In the genomic region with DNA sequence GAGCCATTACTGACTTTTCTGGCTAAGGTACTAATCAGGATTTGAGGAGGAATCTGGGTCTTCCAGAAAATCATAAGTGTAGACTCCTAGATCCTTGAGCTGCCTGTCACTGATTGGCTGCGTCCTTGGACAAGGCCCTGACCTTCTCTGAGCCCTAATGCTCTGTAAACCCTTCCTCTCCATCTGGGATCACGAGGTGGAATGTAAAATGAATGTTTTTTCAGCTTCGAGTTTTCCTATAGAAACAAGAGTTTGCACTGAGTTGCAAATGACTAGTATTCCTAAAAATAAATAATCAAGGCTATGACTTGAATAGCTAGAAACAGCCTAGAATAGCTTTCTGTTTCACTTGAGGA, we compare ENCODE assay signal across 9 cellular contexts. TPM values are rescaled to one million over a fixed set of nuclear protein-coding genes. Genes with fewer than 3 reads are reported as not detected.
DNase-seq lines count a peak whose midpoint lies in the region; ATAC-seq and TF ChIP-seq lines count a peak whose summit lies in the region.
"Had no signal": no experiment of that assay in that cellular context is flagged by ENCODE, and none has a peak within 500 bp of the region (broad histone marks: within the 10 kb centered on the region; RNA-seq: fewer than 3 reads in every experiment).

No MANE protein-coding gene starts in this region.

- H3K9me3 ChIP-seq in heart right ventricle (no peaks in the 10 kb centered on the region), ascending aorta (no peaks in the 10 kb centered on the region), muscle layer of colon (ENCODE audit: low read length) (no peaks in the 10 kb centered on the region)

- intact Hi-C loops in heart right ventricle (cut with DNase I) (loop anchor here in 6 of 10 donors (5.0 to 10.0 kb wide), 3 partner anchors 36 to 149 kb away; partner anchors contain the start of genes SDHD (in 2 of the 6) and TIMM8B (in 2 of the 6)), left ventricle myocardium superior (cut with micrococcal nuclease) (no loop called here), ascending aorta (cut with DNase I) (no loop called here)

- no peaks in the 10 kb centered on the region for H3K27me3 ChIP-seq in heart right ventricle
- no peaks in the 10 kb centered on the region for H3K27me3 ChIP-seq in ascending aorta
- H3K27me3 ChIP-seq in muscle layer of colon (ENCODE audit: control insufficient read depth in 1 of 2, insufficient read depth in 2 of 2, low read length in 2 of 2) = no peaks in the 10 kb centered on the region

- peak overlapping the region in 5 of 10 donors; percentile 58 to 77 (median 73) for H3K4me3 ChIP-seq in heart right ventricle
- peak overlapping the region; percentile 85 to 86 for H3K4me3 ChIP-seq in ascending aorta
- H3K4me3 ChIP-seq in muscle layer of colon (ENCODE audit: low read depth in 1 of 2, low read length in 2 of 2) = peak overlapping the region in 1 of 2 donors; percentile 78
- no peak overlapping the region for H3K4me3 ChIP-seq in urinary bladder (ENCODE audit: low read depth, low read length)

- TF ChIP-seq CTCF in heart right ventricle (IDR thresholded peaks at IDR 0.05) = no peak
- no peak for TF ChIP-seq CTCF in ascending aorta (IDR thresholded peaks at IDR 0.05)

- H3K36me3 ChIP-seq in heart right ventricle (no peaks in the 10 kb centered on the region), ascending aorta (no peaks in the 10 kb centered on the region), muscle layer of colon (ENCODE audit: insufficient read depth, low read length) (no peaks in the 10 kb centered on the region), urinary bladder (ENCODE audit: insufficient read depth) (no peaks in the 10 kb centered on the region)

- peak overlapping the region in 9 of 10 donors; percentile 58 to 84 (median 73) for H3K27ac ChIP-seq in heart right ventricle
- H3K27ac ChIP-seq in ascending aorta = peak overlapping the region; percentile 91 to 92
- H3K27ac ChIP-seq in muscle layer of colon (ENCODE audit: low read depth, low read length) = peak overlapping the region; percentile 79
- H3K27ac ChIP-seq in urinary bladder (ENCODE audit: low read depth) = peak overlapping the region; percentile 11

- peak overlapping the region; percentile 55 for H3K9ac ChIP-seq in muscle layer of colon (ENCODE audit: low read length)

- DNase-seq in heart right ventricle (no peak), left ventricle myocardium superior (no peak), ascending aorta (ENCODE audit: low spot score in 2 of 2) (no peak), DMS114 treated with DMSO at 0.1 percent for 48 hours (lab: John Stamatoyannopoulos, UW; ENCODE audit: unreplicated experiment) (no peak)
- no peak for DNase-seq in stimulated activated CD4-positive, alpha-beta T cell treated with anti-CD3 and anti-CD28 coated beads, Interleukin-2, amount 100 ng/mL, for 24 hours

- peaks cover 2 to 62% (median 43%) of the 10 kb centered on the region in 9 donors for H3K4me1 ChIP-seq in heart right ventricle
- peaks cover 6 to 27% of the 10 kb centered on the region in 2 donors for H3K4me1 ChIP-seq in ascending aorta
- H3K4me1 ChIP-seq in muscle layer of colon (ENCODE audit: insufficient read depth, low read length) = peaks cover 42% of the 10 kb centered on the region
- H3K4me1 ChIP-seq in urinary bladder (ENCODE audit: insufficient read depth) = peaks cover 5% of the 10 kb centered on the region

- 32 to 34% methylated on average over 3 of the region's 3 CpGs for WGBS in heart right ventricle, 2 donors
- WGBS in urinary bladder = 35% methylated on average over 3 of the region's 3 CpGs

- ATAC-seq in heart right ventricle (no peak), left ventricle myocardium superior (no peak), GM21381 (IDR thresholded peaks at IDR 0.05; ENCODE audit: unreplicated experiment) (no peak)

RNA-seq across cellular contexts. Expression of gene DIXDC1, which starts 1.1 kb away (rescaled TPM):
- total RNA-seq in heart right ventricle (10 to 100 TPM in 9 of 10 donors, 1 to 10 TPM in 1; 5.6 to 36.8 (median 28.6) TPM), left ventricle myocardium superior (19.6 TPM), ascending aorta (48.9 TPM), urinary bladder (69.4 TPM)
- polyA plus RNA-seq in heart right ventricle (1 to 10 TPM; 4.7 to 5.6 TPM), urinary bladder (60.5 TPM)

RNA-seq across cellular contexts. Expression of gene C11orf52, which starts 17.3 kb away (rescaled TPM):
- total RNA-seq in heart right ventricle (1 to 10 TPM in 8 of 10 donors, under 1 TPM in 2; 0.48 to 4.1 (median 1.6) TPM), left ventricle myocardium superior (1.0 TPM), ascending aorta (not detected), urinary bladder (2.7 TPM)
- polyA plus RNA-seq in heart right ventricle (1 to 10 TPM; 3.0 to 3.2 TPM), urinary bladder (2.4 TPM)

RNA-seq across cellular contexts. Expression of gene HSPB2, which starts 23.5 kb away (rescaled TPM):
- total RNA-seq in heart right ventricle = 10 to 100 TPM; 18.9 to 65.4 (median 29.1) TPM
- polyA plus RNA-seq in heart right ventricle = 100 to 1,000 TPM in 1 of 2 donors, 10 to 100 TPM in 1; 37.7 to 136 TPM
- 37.0 TPM for total RNA-seq in left ventricle myocardium superior
- not detected for total RNA-seq in ascending aorta
- 1.6 TPM for total RNA-seq in urinary bladder
- 10.6 TPM for polyA plus RNA-seq in urinary bladder
- total RNA-seq: epithelial cell of proximal tubule had no signal

RNA-seq across cellular contexts. Expression of gene CRYAB, which starts 24.5 kb away (rescaled TPM):
- total RNA-seq in heart right ventricle (over 10,000 TPM in 2 of 10 donors, 1,000 to 10,000 TPM in 8; 7,877 to 10,608 (median 8,590) TPM), left ventricle myocardium superior (6,681 TPM), ascending aorta (288 TPM), urinary bladder (21.3 TPM)
- polyA plus RNA-seq in heart right ventricle (over 10,000 TPM in 1 of 2 donors, 1,000 to 10,000 TPM in 1; 7,695 to 25,436 TPM), urinary bladder (231 TPM)

RNA-seq across cellular contexts. Expression of gene CFAP68, which starts 56.7 kb away (rescaled TPM):
- total RNA-seq in heart right ventricle (10 to 100 TPM; 17.5 to 38.5 (median 31.5) TPM), left ventricle myocardium superior (26.1 TPM), ascending aorta (not detected), urinary bladder (13.1 TPM)
- polyA plus RNA-seq in heart right ventricle (10 to 100 TPM; 14.7 to 24.6 TPM), urinary bladder (17.9 TPM)

Comparison
In these comparisons a context has a peak if more than half of its experiments do, and no peak if none do; other contexts are left out.
1. intact Hi-C loops: an anchor here in heart right ventricle (5.0 to 10.0 kb wide); none called in left ventricle myocardium superior and ascending aorta.
2. H3K27ac ChIP-seq: peak in every context shown above with its lines; median percentile 92 in ascending aorta; 79 in muscle layer of colon; 73 in heart right ventricle; 11 in urinary bladder.